18 cellular contexts compared by ENCODE assay signal in genomic region chr19:83626-84025, GRCh38. TPM values are rescaled to one million over a fixed set of nuclear protein-coding genes. Genes with fewer than 3 reads are reported as not detected.
"Had no signal": no experiment of that assay in that cellular context is flagged by ENCODE, and none has a peak within 500 bp of the region (broad histone marks: within the 10 kb centered on the region; RNA-seq: fewer than 3 reads in every experiment).

No MANE protein-coding gene starts in this region.

RNA-seq across cellular contexts. Expression of gene OR4F17, which starts 23.3 kb away (rescaled TPM):
- total RNA-seq: naive thymus-derived CD4-positive, alpha-beta T cell; natural killer cell; occipital lobe; osteocyte; pancreas; posterior vena cava; prostate gland; pulmonary artery endothelial cell; right atrium auricular region; sciatic nerve; smooth muscle cell; spleen; suprapubic skin; testis; transverse colon; urinary bladder; uterus had no signal
- polyA plus RNA-seq: naive thymus-derived CD4-positive, alpha-beta T cell; pancreas; smooth muscle cell; spleen; thymus; urinary bladder had no signal
